Comparison of ENCODE assay signal across 1 cellular context in genomic region chr6:121811106-121811505, GRCh38.
TF ChIP-seq lines count a peak whose summit lies in the region.

No MANE protein-coding gene starts in this region.

TF ChIP-seq in IMR-90, 13 proteins besides CTCF, POLR2A, EP300 and RAD21 (continued from another document):
- TF ChIP-seq MXI1 (IDR thresholded peaks at IDR 0.05; ENCODE audit: borderline replicate concordance, low read depth, low read length) (no peak), MAFK (IDR thresholded peaks at IDR 0.05; ENCODE audit: low read depth, low read length) (no peak), NFE2L2 (IDR thresholded peaks at IDR 0.05; ENCODE audit: low read depth, low read length) (no peak), BHLHE40 (IDR thresholded peaks at IDR 0.05; ENCODE audit: low read depth, low read length) (no peak), FOS (IDR thresholded peaks at IDR 0.05; ENCODE audit: low read depth, low read length) (no peak)
- TF ChIP-seq, protein P1, sequence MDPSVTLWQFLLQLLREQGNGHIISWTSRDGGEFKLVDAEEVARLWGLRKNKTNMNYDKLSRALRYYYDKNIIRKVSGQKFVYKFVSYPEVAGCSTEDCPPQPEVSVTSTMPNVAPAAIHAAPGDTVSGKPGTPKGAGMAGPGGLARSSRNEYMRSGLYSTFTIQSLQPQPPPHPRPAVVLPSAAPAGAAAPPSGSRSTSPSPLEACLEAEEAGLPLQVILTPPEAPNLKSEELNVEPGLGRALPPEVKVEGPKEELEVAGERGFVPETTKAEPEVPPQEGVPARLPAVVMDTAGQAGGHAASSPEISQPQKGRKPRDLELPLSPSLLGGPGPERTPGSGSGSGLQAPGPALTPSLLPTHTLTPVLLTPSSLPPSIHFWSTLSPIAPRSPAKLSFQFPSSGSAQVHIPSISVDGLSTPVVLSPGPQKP (IDR thresholded peaks at IDR 0.05; ENCODE audit: borderline replicate concordance, low read depth, low read length) = no peak
- TF ChIP-seq, protein P2, sequence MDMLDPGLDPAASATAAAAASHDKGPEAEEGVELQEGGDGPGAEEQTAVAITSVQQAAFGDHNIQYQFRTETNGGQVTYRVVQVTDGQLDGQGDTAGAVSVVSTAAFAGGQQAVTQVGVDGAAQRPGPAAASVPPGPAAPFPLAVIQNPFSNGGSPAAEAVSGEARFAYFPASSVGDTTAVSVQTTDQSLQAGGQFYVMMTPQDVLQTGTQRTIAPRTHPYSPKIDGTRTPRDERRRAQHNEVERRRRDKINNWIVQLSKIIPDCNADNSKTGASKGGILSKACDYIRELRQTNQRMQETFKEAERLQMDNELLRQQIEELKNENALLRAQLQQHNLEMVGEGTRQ (IDR thresholded peaks at IDR 0.05; ENCODE audit: low read depth, low read length) = no peak
TF ChIP-seq in IMR-90: peak in this region for 0.
